8 cellular contexts compared by ENCODE assay signal in genomic region chr10:43648392-43649148, GRCh38. TPM values are rescaled to one million over a fixed set of nuclear protein-coding genes. Genes with fewer than 3 reads are reported as not detected.
DNase-seq lines count a peak whose midpoint lies in the region; ATAC-seq and TF ChIP-seq lines count a peak whose summit lies in the region.

A gene with protein sequence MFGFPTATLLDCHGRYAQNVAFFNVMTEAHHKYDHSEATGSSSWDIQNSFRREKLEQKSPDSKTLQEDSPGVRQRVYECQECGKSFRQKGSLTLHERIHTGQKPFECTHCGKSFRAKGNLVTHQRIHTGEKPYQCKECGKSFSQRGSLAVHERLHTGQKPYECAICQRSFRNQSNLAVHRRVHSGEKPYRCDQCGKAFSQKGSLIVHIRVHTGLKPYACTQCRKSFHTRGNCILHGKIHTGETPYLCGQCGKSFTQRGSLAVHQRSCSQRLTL (minus strand): TSS chr10:43648881. CDS start chr10:43646133, 2,748 bp downstream.

- peaks cover 7% of the 10 kb centered on the region for H3K27me3 Mint-ChIP-seq in nephron (ENCODE audit: low read depth)

- H3K4me1 Mint-ChIP-seq in nephron: peaks cover 15% of the 10 kb centered on the region

- peaks cover 41% of the 10 kb centered on the region for H3K9me3 ChIP-seq in HUES64 (ENCODE audit: insufficient read depth, low read depth, low read length)

- peak within 1 kb of the TSS; percentile 97 to 98 (median 97) for H3K4me3 Mint-ChIP-seq in nephron

- H3K27me3 ChIP-seq in HUES64 (ENCODE audit: insufficient read depth, low read length): peaks cover 27% of the 10 kb centered on the region

- WGBS in HUES64: 1% methylated on average over 89 of the region's 89 CpGs

- H3K4me3 ChIP-seq in HUES64 (ENCODE audit: low read length) (peak within 1 kb of the TSS; percentile 67), fibroblast of the aortic adventitia (ENCODE audit: low read depth, low read length) (peak within 1 kb of the TSS; percentile 73)

- TF ChIP-seq CTCF in RWPE1 (conservative IDR thresholded peaks at IDR 0.05; ENCODE audit: low read depth) (no peak), fibroblast of the aortic adventitia (IDR thresholded peaks at IDR 0.05; ENCODE audit: insufficient read depth, low read length) (no peak), nephron (IDR thresholded peaks at IDR 0.05; ENCODE audit: unreplicated experiment in 3 of 3) (no peak)

- peak within 1 kb of the TSS; percentile 86 for H3K9ac ChIP-seq in HUES64 (ENCODE audit: low read depth, low read length)

- H3K9me3 Mint-ChIP-seq in nephron: peaks cover 46% of the 10 kb centered on the region

- DNase-seq in DMS53 (lab: John Stamatoyannopoulos, UW): peak; percentile 93
- peak; percentile 82 for DNase-seq in RWPE1 (ENCODE audit: low spot score)
- peak; percentile 72 for DNase-seq in activated T-helper 9 cell treated with anti-CD3 and anti-CD28 coated beads, Interleukin-2, amount 50 U/mL, for 16 hours (ENCODE audit: low read depth)
- DNase-seq in fibroblast of the aortic adventitia (ENCODE audit: low read depth): peak; percentile 81
- DNase-seq in stimulated activated naive CD4-positive, alpha-beta T cell treated with Interleukin-2 at 50 U/mL for 16 hours (lab: John Stamatoyannopoulos, UW): peak; percentile 72

- ATAC-seq in GM21526 (IDR thresholded peaks at IDR 0.05; ENCODE audit: low FRiP score, unreplicated experiment): peak; percentile 99

- peaks cover 37% of the 10 kb centered on the region for H3K36me3 ChIP-seq in HUES64 (ENCODE audit: insufficient read depth, low read length)

- POLR2A ChIA-PET in RWPE1 (lab: Yijun Ruan, JAX; ENCODE audit: low non-redundant PET): interaction anchor here (0.6 to 0.8 kb wide), 2 partner anchors 125 to 1253 kb away, joined by 3 read pairs; no protein-coding TSS in a partner anchor

- H3K27ac ChIP-seq in HUES64 (ENCODE audit: low read depth, low read length): no peak within 1 kb of the TSS
- peak within 1 kb of the TSS; percentile 47 for H3K27ac ChIP-seq in RWPE1

- CTCF ChIA-PET in RWPE1 (lab: Yijun Ruan, JAX): no interaction called here

- peak within 1 kb of the TSS; percentile 94 to 99 (median 95) for H3K27ac Mint-ChIP-seq in nephron

- peaks cover 4% of the 10 kb centered on the region; the same call in 1 of the 2 replicates for H3K4me1 ChIP-seq in HUES64 (ENCODE audit: insufficient read depth, low read length)

- H3K36me3 Mint-ChIP-seq in nephron (ENCODE audit: low read depth): peaks cover 44% of the 10 kb centered on the region

RNA-seq across cellular contexts. Expression of the gene that starts here (rescaled TPM):
- 22.6 TPM for polyA plus RNA-seq in HUES64 (2013, experiment 1 of 2)
- polyA plus RNA-seq in HUES64 (2013, experiment 2 of 2): 29.6 TPM
- total RNA-seq in fibroblast of the aortic adventitia (ENCODE audit: low replicate concordance): 40.2 and 65.3 TPM in 2 replicates
